Comparison of ENCODE assay signal across 11 cellular contexts in the genomic region with DNA sequence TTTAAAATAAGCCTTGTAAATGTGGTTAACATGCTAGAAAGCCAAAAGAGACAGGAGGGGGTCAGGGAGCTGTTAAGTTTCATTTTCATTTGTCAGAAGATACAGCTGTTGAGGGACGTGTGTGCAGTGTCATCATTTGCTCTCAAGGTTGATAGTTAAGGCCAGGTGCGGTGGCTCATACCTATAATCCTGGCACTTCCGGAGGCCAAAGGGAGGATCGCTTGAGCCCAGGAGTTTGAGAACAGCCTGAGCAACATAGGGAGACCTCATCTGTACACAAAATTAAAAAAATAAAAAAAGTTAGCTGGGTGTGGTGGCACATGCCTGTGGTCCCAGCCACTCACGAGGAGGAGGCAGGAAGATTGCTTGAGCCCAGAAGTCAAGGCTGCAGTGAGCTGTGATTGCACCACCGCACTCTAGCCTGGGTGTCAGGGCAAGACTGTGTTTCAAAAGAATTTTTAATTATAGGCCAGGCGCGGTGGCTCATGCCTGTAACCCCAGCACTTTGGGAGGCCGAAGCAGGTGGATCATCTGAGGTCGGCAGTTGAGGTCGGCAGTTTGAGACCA. TPM values are rescaled to one million over a fixed set of nuclear protein-coding genes. Genes with fewer than 3 reads are reported as not detected.
A peak's percentile ranks its signal among the peaks of the same experiment; 100 is the strongest.
DNase-seq lines count a peak whose midpoint lies in the region; ATAC-seq and TF ChIP-seq lines count a peak whose summit lies in the region.
"Had no signal": no experiment of that assay in that cellular context is flagged by ENCODE, and none has a peak within 500 bp of the region (broad histone marks: within the 10 kb centered on the region; RNA-seq: fewer than 3 reads in every experiment).

No MANE protein-coding gene starts in this region.

- no peaks in the 10 kb centered on the region for H3K27me3 ChIP-seq in naive thymus-derived CD4-positive, alpha-beta T cell (ENCODE audit: control insufficient read depth in 2 of 2, insufficient read depth in 2 of 2, low read length in 2 of 2)
- no peaks in the 10 kb centered on the region for H3K27me3 ChIP-seq in mammary epithelial cell (ENCODE audit: insufficient read depth, low read length)
- H3K27me3 ChIP-seq in osteoblast (ENCODE audit: insufficient read depth, low read length): no peaks in the 10 kb centered on the region

- H3K79me2 ChIP-seq in mammary epithelial cell (ENCODE audit: insufficient read depth, low read length) (no peaks in the 10 kb centered on the region), osteoblast (ENCODE audit: insufficient read depth, low read length) (no peaks in the 10 kb centered on the region)

- H3K4me3 Mint-ChIP-seq in naive thymus-derived CD4-positive, alpha-beta T cell: peak overlapping the region in 2 of 10 donors; percentile 59 to 75
- H3K4me3 Mint-ChIP-seq: brain had no signal

- intact Hi-C loops in naive thymus-derived CD4-positive, alpha-beta T cell (cut with micrococcal nuclease): no loop called here
- intact Hi-C loops in mammary epithelial cell (cut with micrococcal nuclease): no loop called here

- ATAC-seq in GM21825 (IDR thresholded peaks at IDR 0.05; ENCODE audit: unreplicated experiment): peak; percentile 75
- ATAC-seq in naive thymus-derived CD4-positive, alpha-beta T cell: peak; percentile 76

- DNase-seq in NK-92 treated with Interleukin-12 subunit alpha and Interleukin-12 subunit beta, amount 100 ng/mL, for 24 hours (lab: John Stamatoyannopoulos, UW): peak; percentile 21
- no peak for DNase-seq in NK-92 (lab: John Stamatoyannopoulos, UW; ENCODE audit: unreplicated experiment)
- peak; percentile 58 to 63 for DNase-seq in NOMO-1 (lab: John Stamatoyannopoulos, UW; ENCODE audit: unreplicated experiment in 2 of 2)
- no peak for DNase-seq in naive thymus-derived CD4-positive, alpha-beta T cell
- DNase-seq in mammary epithelial cell: no peak
- no peak for DNase-seq in osteoblast (ENCODE audit: insufficient read length, low spot score, missing footprints)
- DNase-seq in kidney glomerular epithelial cell (lab: John Stamatoyannopoulos, UW): no peak
- DNase-seq: hypothalamus had no signal

- H3K36me3 ChIP-seq in naive thymus-derived CD4-positive, alpha-beta T cell (ENCODE audit: control insufficient read depth in 2 of 3, insufficient read depth in 3 of 3, low read length in 3 of 3): peaks cover 0 to 20% (median 3%) of the 10 kb centered on the region in 3 experiments
- peaks cover 14% of the 10 kb centered on the region for H3K36me3 ChIP-seq in mammary epithelial cell (ENCODE audit: insufficient read depth, low read length)
- H3K36me3 ChIP-seq in osteoblast (ENCODE audit: insufficient read depth, low read length): peaks cover 13% of the 10 kb centered on the region
- H3K36me3 ChIP-seq: prostate gland had no signal

- POLR2A ChIA-PET in naive thymus-derived CD4-positive, alpha-beta T cell (lab: Charles Lee): interaction anchor here (0.9 kb wide), 1 partner anchor 23 kb away, joined by 3 read pairs; a partner anchor contains a TSS

- H3K27me3 Mint-ChIP-seq in naive thymus-derived CD4-positive, alpha-beta T cell: no peaks in the 10 kb centered on the region

- H3K27ac ChIP-seq in naive thymus-derived CD4-positive, alpha-beta T cell (ENCODE audit: low read depth, low read length): no peak overlapping the region
- H3K27ac ChIP-seq in mammary epithelial cell (ENCODE audit: insufficient read depth, low read depth, low read length) (no peak overlapping the region), osteoblast (ENCODE audit: low read depth, low read length) (no peak overlapping the region)
- H3K27ac ChIP-seq: prostate gland had no signal

- H3K27ac Mint-ChIP-seq in naive thymus-derived CD4-positive, alpha-beta T cell: peak overlapping the region in 5 of 9 donors; percentile 39 to 88 (median 55)

- in situ Hi-C loops in mammary epithelial cell (cut with MboI; ENCODE audit: low sequenced_read_pairs in 2 of 2): no loop called here

- no peak overlapping the region for H3K4me3 ChIP-seq in naive thymus-derived CD4-positive, alpha-beta T cell (ENCODE audit: low read length)
- no peak overlapping the region for H3K4me3 ChIP-seq in mammary epithelial cell (replicated peaks in 1 of 3; ENCODE audit: insufficient read depth in 1 of 3, low read depth in 2 of 3, low read length in 3 of 3)
- no peak overlapping the region for H3K4me3 ChIP-seq in osteoblast (ENCODE audit: insufficient read depth, low read length)
- H3K4me3 ChIP-seq: prostate gland had no signal

- H3K36me3 Mint-ChIP-seq in naive thymus-derived CD4-positive, alpha-beta T cell: peaks cover 13 to 31% (median 26%) of the 10 kb centered on the region in 5 donors

- H3K9me3 ChIP-seq in naive thymus-derived CD4-positive, alpha-beta T cell (ENCODE audit: control insufficient read depth in 2 of 3, low read length in 3 of 3): no peaks in the 10 kb centered on the region
- H3K9me3 ChIP-seq in mammary epithelial cell (replicated peaks; ENCODE audit: insufficient read depth, low read length): no peaks in the 10 kb centered on the region
- H3K9me3 ChIP-seq in osteoblast (ENCODE audit: low read depth, low read length): no peaks in the 10 kb centered on the region
- H3K9me3 ChIP-seq: prostate gland had no signal

- no peaks in the 10 kb centered on the region for H4K20me1 ChIP-seq in mammary epithelial cell (ENCODE audit: insufficient read depth, low read length)
- H4K20me1 ChIP-seq in osteoblast (ENCODE audit: insufficient read depth, low read length): no peaks in the 10 kb centered on the region

- CTCF ChIA-PET in naive thymus-derived CD4-positive, alpha-beta T cell (lab: Charles Lee): no interaction called here
- CTCF ChIA-PET in mammary epithelial cell (lab: Charles Lee; ENCODE audit: low non-redundant PET): no interaction called here

- peaks cover 0 to 3% (median 0%) of the 10 kb centered on the region in 11 donors for H3K9me3 Mint-ChIP-seq in naive thymus-derived CD4-positive, alpha-beta T cell
- H3K9me3 Mint-ChIP-seq: brain had no signal

- TF ChIP-seq CTCF in mammary epithelial cell (conservative IDR thresholded peaks at IDR 0.05 in 1 of 2, IDR thresholded peaks at IDR 0.05 in 1 of 2; ENCODE audit: extremely low read depth in 1 of 2, insufficient read depth in 1 of 2, low read depth in 1 of 2, low read length in 2 of 2) (no peak), osteoblast (IDR thresholded peaks at IDR 0.05; ENCODE audit: extremely low read depth, low read depth, low read length) (no peak)

- dilution Hi-C loops in mammary epithelial cell (cut with HindIII; ENCODE audit: low sequenced_read_pairs): no loop called here

- peaks cover 0 to 23% of the 10 kb centered on the region in 2 donors for H3K4me1 ChIP-seq in naive thymus-derived CD4-positive, alpha-beta T cell (ENCODE audit: control insufficient read depth in 2 of 2, insufficient read depth in 2 of 2, low read length in 2 of 2)
- H3K4me1 ChIP-seq in mammary epithelial cell (ENCODE audit: insufficient read depth, low read length) (no peaks in the 10 kb centered on the region), osteoblast (ENCODE audit: insufficient read depth, low read length) (no peaks in the 10 kb centered on the region)
- H3K4me1 ChIP-seq: prostate gland had no signal

- H3K4me2 ChIP-seq in mammary epithelial cell (ENCODE audit: insufficient read depth, low read depth, low read length) (no peak overlapping the region), osteoblast (ENCODE audit: insufficient read depth, low read length) (no peak overlapping the region)

- H2AFZ ChIP-seq in mammary epithelial cell (ENCODE audit: low read depth, low read length) (no peak overlapping the region), osteoblast (ENCODE audit: low read length) (no peak overlapping the region)

- peaks cover 22 to 32% (median 27%) of the 10 kb centered on the region in 7 donors for H3K4me1 Mint-ChIP-seq in naive thymus-derived CD4-positive, alpha-beta T cell
- H3K4me1 Mint-ChIP-seq: brain had no signal

- no TSS peak for BruUV-seq in mammary epithelial cell (replicated peaks; lab: Mats Ljungman, UMichigan)

- no peak overlapping the region for H3K9ac ChIP-seq in mammary epithelial cell (ENCODE audit: insufficient read depth, low read length)

- WGBS in mammary epithelial cell (ENCODE audit: low coverage, missing lambda C conversion rate): 93% methylated on average over 10 of the region's 11 CpGs

RNA-seq across cellular contexts. Expression of a gene that starts 22.7 kb away (rescaled TPM):
- total RNA-seq in naive thymus-derived CD4-positive, alpha-beta T cell: 10 to 100 TPM; 35.5 to 58.8 (median 47.4) TPM
- 10 to 100 TPM; 49.8 to 65.9 TPM for polyA plus RNA-seq in naive thymus-derived CD4-positive, alpha-beta T cell
- total RNA-seq in mammary epithelial cell: 10 to 100 TPM; 17.0 to 42.8 TPM
- 43.5 TPM for polyA plus RNA-seq in mammary epithelial cell
- 13.2 TPM for polyA minus RNA-seq in mammary epithelial cell
- total RNA-seq in osteoblast: 27.1 and 37.3 TPM in 2 replicates

RNA-seq across cellular contexts. Expression of a gene that starts 23.3 kb away (rescaled TPM):
- 100 to 1,000 TPM; 130 to 280 (median 162) TPM for total RNA-seq in naive thymus-derived CD4-positive, alpha-beta T cell
- polyA plus RNA-seq in naive thymus-derived CD4-positive, alpha-beta T cell: 100 to 1,000 TPM; 246 to 251 TPM
- total RNA-seq in mammary epithelial cell (100 to 1,000 TPM; 108 to 110 TPM), osteoblast (111 and 112 TPM in 2 replicates)
- polyA plus RNA-seq in mammary epithelial cell: 67.5 TPM
- polyA minus RNA-seq in mammary epithelial cell: 98.9 TPM

Comparison
In these comparisons a context has a peak if more than half of its experiments do, and no peak if none do; other contexts are left out.
1. DNase-seq: peak in NK-92 treated with Interleukin-12 subunit alpha and Interleukin-12 subunit beta, amount 100 ng/mL, for 24 hours (single experiment) and NOMO-1 (2 of 2); none in NK-92 (single experiment), naive thymus-derived CD4-positive, alpha-beta T cell (0 of 9), mammary epithelial cell (single experiment), osteoblast (single experiment) and kidney glomerular epithelial cell (single experiment).